Comparison of ENCODE assay signal across 8 cellular contexts in the genomic region with DNA sequence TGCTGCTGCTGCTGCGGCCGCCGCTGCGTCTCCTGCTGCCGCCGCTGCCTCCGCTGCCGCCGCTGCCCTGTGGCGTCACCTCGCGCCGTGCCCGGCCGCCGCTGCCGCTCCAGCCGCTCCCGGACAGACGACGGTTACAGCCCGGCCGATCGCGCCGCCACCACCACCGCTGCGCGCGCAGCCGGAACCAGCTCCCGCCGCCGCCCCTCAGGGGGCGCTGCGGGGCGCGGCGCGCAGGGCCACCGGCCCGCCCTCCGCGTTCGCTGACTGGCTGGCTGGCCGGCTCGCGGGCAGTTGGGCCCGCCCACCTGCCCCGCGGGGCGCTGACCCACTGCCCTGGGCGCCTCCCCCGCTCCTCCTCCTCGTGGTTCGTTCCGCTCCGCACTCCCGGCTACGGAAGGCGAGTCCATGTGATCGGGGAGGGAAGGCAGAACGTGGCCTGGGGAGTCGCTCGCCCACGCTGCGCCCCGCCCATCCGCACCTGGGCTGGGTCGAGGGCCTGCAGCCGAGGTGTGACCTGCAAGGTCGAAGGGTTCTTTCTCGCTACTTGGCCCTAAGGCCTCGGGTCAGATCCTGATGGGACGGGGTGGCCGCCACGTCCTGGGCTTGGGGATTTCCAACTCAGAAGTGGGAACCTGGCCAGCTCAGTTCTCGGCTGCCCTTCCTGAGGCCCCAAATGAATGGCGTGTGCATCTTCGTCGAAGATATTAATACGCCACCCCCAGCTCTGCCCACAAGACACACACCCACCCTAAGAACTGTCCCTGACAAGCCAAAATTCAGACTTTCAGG. TPM values are rescaled to one million over a fixed set of nuclear protein-coding genes. Genes with fewer than 3 reads are reported as not detected.
DNase-seq lines count a peak whose midpoint lies in the region; ATAC-seq lines count a peak whose summit lies in the region.

TSS of gene PTP4A2 (minus strand) at position 185 of the 792 bp plus-strand sequence. CDS start 19,303 bp downstream, outside the sequence.

- peak within 1 kb of the TSS; percentile 86 for H2BK5ac ChIP-seq in mesendoderm (ENCODE audit: low read length)

- H3K18ac ChIP-seq in mesendoderm (ENCODE audit: low read length): peak within 1 kb of the TSS; percentile 94

- H3K79me2 ChIP-seq in mesendoderm (ENCODE audit: control insufficient read depth, insufficient read depth, low read length): peaks cover 42% of the 10 kb centered on the region

- H3K9me3 Mint-ChIP-seq in activated CD8-positive, alpha-beta memory T cell treated with anti-CD3 and anti-CD28 coated beads, Interleukin-2, amount 10 ng/mL, durations not matched to agents 7 days and 5 days (ENCODE audit: low read depth): no peaks in the 10 kb centered on the region

- no peaks in the 10 kb centered on the region for H3K27me3 ChIP-seq in endocrine pancreas (ENCODE audit: control insufficient read depth, insufficient read depth, low read length)
- no peaks in the 10 kb centered on the region for H3K27me3 ChIP-seq in mesendoderm (ENCODE audit: insufficient read depth, low read length, poor library complexity)

- H4K5ac ChIP-seq in mesendoderm (ENCODE audit: low read length): no peak within 1 kb of the TSS

- no peaks in the 10 kb centered on the region for H3K27me3 Mint-ChIP-seq in activated CD8-positive, alpha-beta memory T cell treated with anti-CD3 and anti-CD28 coated beads, Interleukin-2, amount 10 ng/mL, durations not matched to agents 7 days and 5 days

- H2BK15ac ChIP-seq in mesendoderm (replicated peaks; ENCODE audit: low read depth): no peak within 1 kb of the TSS

- peak within 1 kb of the TSS; percentile 90 for H4K8ac ChIP-seq in mesendoderm (ENCODE audit: low read depth, low read length)

- ATAC-seq in GM19468 (IDR thresholded peaks at IDR 0.05; ENCODE audit: extremely low read depth, unreplicated experiment): peak; percentile 57
- ATAC-seq in activated CD8-positive, alpha-beta memory T cell treated with anti-CD3 and anti-CD28 coated beads, Interleukin-2, amount 10 ng/mL, durations not matched to agents 7 days and 5 days: peak; percentile 71

- H3K56ac ChIP-seq in mesendoderm (ENCODE audit: low read length): peak within 1 kb of the TSS; percentile 100

- H3K4me2 ChIP-seq in mesendoderm (ENCODE audit: low read length): peak within 1 kb of the TSS; percentile 54

- peak within 1 kb of the TSS; percentile 81 for H3K4ac ChIP-seq in mesendoderm (ENCODE audit: low read depth, low read length)

- H2BK120ac ChIP-seq in mesendoderm (ENCODE audit: low read depth, low read length): peak within 1 kb of the TSS; percentile 69

- peak within 1 kb of the TSS; percentile 94 for H3K4me3 ChIP-seq in endocrine pancreas (ENCODE audit: control insufficient read depth, insufficient read depth, low read length)
- peak within 1 kb of the TSS; percentile 89 for H3K4me3 ChIP-seq in mesendoderm (ENCODE audit: low read length)

- CTCF ChIA-PET in activated CD8-positive, alpha-beta memory T cell treated with anti-CD3 and anti-CD28 coated beads, Interleukin-2, amount 10 ng/mL, durations not matched to agents 7 days and 5 days (lab: Charles Lee): interaction anchor here (0.6 to 14.9 kb wide), 10 partner anchors 8 to 135 kb away, joined by 3 to 530 read pairs (median 9); no protein-coding TSS in a partner anchor

- peak within 1 kb of the TSS; percentile 99 for H3K4me3 Mint-ChIP-seq in activated CD8-positive, alpha-beta memory T cell treated with anti-CD3 and anti-CD28 coated beads, Interleukin-2, amount 10 ng/mL, durations not matched to agents 7 days and 5 days

- no peaks in the 10 kb centered on the region for H3K9me3 ChIP-seq in endocrine pancreas (ENCODE audit: control insufficient read depth, low read length)

- H3K4me1 ChIP-seq in endocrine pancreas (ENCODE audit: control insufficient read depth, insufficient read depth, low read length): peaks cover 13% of the 10 kb centered on the region
- H3K4me1 ChIP-seq in mesendoderm (ENCODE audit: control insufficient read depth, low read depth, low read length): peaks cover 13% of the 10 kb centered on the region

- H3K23ac ChIP-seq in mesendoderm (ENCODE audit: low read length): peak within 1 kb of the TSS; percentile 95

- no peaks in the 10 kb centered on the region for H3K36me3 ChIP-seq in endocrine pancreas (ENCODE audit: control insufficient read depth, insufficient read depth, low read length)
- no peaks in the 10 kb centered on the region for H3K36me3 ChIP-seq in mesendoderm (ENCODE audit: control insufficient read depth, insufficient read depth, low read length)

- peak within 1 kb of the TSS; percentile 93 for H3K27ac ChIP-seq in mesendoderm (ENCODE audit: low read depth, low read length)

- WGBS in mesendoderm (ENCODE audit: extremely low coverage, insufficient coverage, low lambda C conversion rate): no CpG with 5 or more reads among the region's 82 CpGs

- H3K27ac Mint-ChIP-seq in activated CD8-positive, alpha-beta memory T cell treated with anti-CD3 and anti-CD28 coated beads, Interleukin-2, amount 10 ng/mL, durations not matched to agents 7 days and 5 days: peak within 1 kb of the TSS; percentile 98

- H2AK5ac ChIP-seq in mesendoderm (ENCODE audit: low read length): peak within 1 kb of the TSS; percentile 83

- H3K9ac ChIP-seq in endocrine pancreas (ENCODE audit: control insufficient read depth, insufficient read depth, low read length) (peak within 1 kb of the TSS; percentile 58), mesendoderm (ENCODE audit: low read length) (peak within 1 kb of the TSS; percentile 90)

- H3K79me1 ChIP-seq in mesendoderm (ENCODE audit: low read length): no peaks in the 10 kb centered on the region

- in situ Hi-C loops in Caki2 (cut with HindIII; ENCODE audit: low pct_unique_long_range_greater_than_20kb, low sequenced_read_pairs): no loop called here

- peaks cover 69% of the 10 kb centered on the region for H3K4me1 Mint-ChIP-seq in activated CD8-positive, alpha-beta memory T cell treated with anti-CD3 and anti-CD28 coated beads, Interleukin-2, amount 10 ng/mL, durations not matched to agents 7 days and 5 days

- peak; percentile 99 for DNase-seq in Caki2 (ENCODE audit: low read depth)
- DNase-seq in HT-29 (ENCODE audit: low spot score): peak; percentile 96
- DNase-seq in NOMO-1 (lab: John Stamatoyannopoulos, UW; ENCODE audit: unreplicated experiment in 2 of 2): peak; percentile 93 to 96
- peak; percentile 94 for DNase-seq in activated CD8-positive, alpha-beta memory T cell treated with anti-CD3 and anti-CD28 coated beads, Interleukin-2, amount 10 ng/mL, durations not matched to agents 7 days and 5 days
- DNase-seq in mesendoderm: peak; percentile 98
- DNase-seq in stimulated activated CD8-positive, alpha-beta memory T cell treated with anti-CD3 and anti-CD28 coated beads, Interleukin-12 subunit alpha, Interleukin-12 subunit beta, amount 100 ng/mL, for 4 hours (ENCODE audit: low read depth): peak; percentile 77

- peaks cover 38% of the 10 kb centered on the region for H3K36me3 Mint-ChIP-seq in activated CD8-positive, alpha-beta memory T cell treated with anti-CD3 and anti-CD28 coated beads, Interleukin-2, amount 10 ng/mL, durations not matched to agents 7 days and 5 days

RNA-seq across cellular contexts. Expression of gene PTP4A2, which starts in this region (rescaled TPM):
- 308 and 310 TPM in 2 replicates for total RNA-seq in Caki2 (2014; rRNA removed; shearing (Covaris generic); ENCODE audit: low replicate concordance)
- total RNA-seq in HT-29 (2014; rRNA removed; shearing (Covaris generic)): 198 and 218 TPM in 2 replicates
- total RNA-seq in activated CD8-positive, alpha-beta memory T cell treated with anti-CD3 and anti-CD28 coated beads, Interleukin-2, amount 10 ng/mL, durations not matched to agents 7 days and 5 days: 100 to 1,000 TPM; 401 to 507 TPM
- 416 TPM for polyA plus RNA-seq in mesendoderm (2013, experiment 1 of 2)
- 418 TPM for polyA plus RNA-seq in mesendoderm (2013, experiment 2 of 2)

Comparison
In these comparisons a context has a peak if more than half of its experiments do, and no peak if none do; other contexts are left out.
1. Peak in every context shown above with its lines: DNase-seq, ATAC-seq, H3K4me3 ChIP-seq and H3K27ac ChIP-seq.